ENCODE assay signal across 20 cellular contexts in the genomic region with DNA sequence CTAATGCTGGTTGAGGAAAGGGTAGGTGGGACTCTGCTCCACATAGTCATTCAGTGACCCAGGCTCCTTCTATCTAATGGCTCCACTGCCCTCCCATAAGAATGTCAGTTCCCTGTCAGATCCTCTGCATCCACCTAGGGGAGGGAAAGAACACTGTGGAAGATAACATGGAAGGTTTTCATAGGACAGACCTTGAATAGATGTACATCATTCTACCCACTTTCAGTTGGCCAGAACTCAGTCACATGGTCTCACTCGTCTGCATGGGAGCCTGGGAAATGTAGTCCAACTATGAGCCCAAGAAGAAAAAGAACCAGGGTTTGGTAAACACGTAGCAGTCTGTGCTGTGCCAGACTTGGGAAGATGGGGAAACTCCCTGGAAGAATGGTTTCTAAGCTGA. TPM values are rescaled to one million over a fixed set of nuclear protein-coding genes. Genes with fewer than 3 reads are reported as not detected.
DNase-seq lines count a peak whose midpoint lies in the region; ATAC-seq, FAIRE-seq and TF ChIP-seq lines count a peak whose summit lies in the region.
"Had no signal": no experiment of that assay in that cellular context is flagged by ENCODE, and none has a peak within 500 bp of the region (broad histone marks: within the 10 kb centered on the region; RNA-seq: fewer than 3 reads in every experiment).

No MANE protein-coding gene starts in this region.

- intact Hi-C loops in A673 (cut with micrococcal nuclease; ENCODE audit: unreplicated experiment) (no loop called here), K562 (cut with micrococcal nuclease) (no loop called here)

- no peaks in the 10 kb centered on the region; the same call in 1 of the 2 replicates for H4K20me1 ChIP-seq in K562 (replicated peaks; ENCODE audit: control insufficient read depth, insufficient read depth, low read length)

- POLR2A ChIA-PET in A673 (lab: Charles Lee; ENCODE audit: low non-redundant PET) = no interaction called here
- POLR2A ChIA-PET in K562 (lab: Yijun Ruan, JAX) = no interaction called here

- FAIRE-seq in K562 (lab: Jason Lieb, UNC) = peak; percentile 74
- FAIRE-seq: colon, kidney, pancreas, small intestine had no signal

- TF ChIP-seq RAD21 in K562 (CRISPR knock-in tag; conservative IDR thresholded peaks at IDR 0.05 in 1 of 2, IDR thresholded peaks at IDR 0.05 in 1 of 2) = no peak

- ATAC-seq in K562 = peak; percentile 95
- ATAC-seq in GM21717 (IDR thresholded peaks at IDR 0.05; ENCODE audit: unreplicated experiment) = no peak
- ATAC-seq: activated T-helper 17 cell treated with anti-CD3 and anti-CD28 coated beads, Interleukin-2, amount 50 U/mL, for 72 hours; pancreas had no signal

- BruUV-seq in A673 (replicated peaks; lab: Mats Ljungman, UMichigan) (no TSS peak), K562 (replicated peaks; lab: Mats Ljungman, UMichigan) (no TSS peak)

- CTCF ChIA-PET in A673 (lab: Charles Lee) (no interaction called here), K562 (lab: Yijun Ruan, JAX; ENCODE audit: low intra/inter-chr PET ratio) (no interaction called here)

- in situ Hi-C loops in K562 (cut with MboI) = no loop called here

- no peak for TF ChIP-seq EP300 in K562 (IDR thresholded peaks at IDR 0.05; ENCODE audit: low read length)

- no peak overlapping the region for H3K9ac ChIP-seq in K562 (ENCODE audit: insufficient read depth in 1 of 2, low read depth in 2 of 2, low read length in 2 of 2)

- H3K36me3 ChIP-seq in A673 (ENCODE audit: insufficient read depth, low read length, poor library complexity, severe bottlenecking) = no peaks in the 10 kb centered on the region
- H3K36me3 ChIP-seq in H7 (replicated peaks; ENCODE audit: control insufficient read depth, insufficient read depth, low read length) = no peaks in the 10 kb centered on the region
- no peaks in the 10 kb centered on the region for H3K36me3 ChIP-seq in K562 (ENCODE audit: control insufficient read depth, insufficient read depth, low read length)
- H3K36me3 ChIP-seq: pancreas, SJSA1 had no signal

- H3K79me2 ChIP-seq in K562 (ENCODE audit: control insufficient read depth, insufficient read depth, low read length) = no peaks in the 10 kb centered on the region

- no peak for TF ChIP-seq POLR2A in K562 (conservative IDR thresholded peaks at IDR 0.05)

- H3K4me3 ChIP-seq in A673 (ENCODE audit: low read depth, low read length, poor library complexity, severe bottlenecking) = no peak overlapping the region
- no peak overlapping the region for H3K4me3 ChIP-seq in H7 (ENCODE audit: insufficient read depth, low read depth, low read length)
- H3K4me3 ChIP-seq in K562 = no peak overlapping the region
- H3K4me3 ChIP-seq: pancreas, SJSA1 had no signal

- H3K9me1 ChIP-seq in K562 (ENCODE audit: control insufficient read depth, insufficient read depth, low read length) = no peaks in the 10 kb centered on the region

- no peak overlapping the region for H2AFZ ChIP-seq in K562 (ENCODE audit: low read depth, low read length)

- H3K27ac ChIP-seq in A673 (ENCODE audit: low read depth, low read length, poor library complexity, severe bottlenecking) (no peak overlapping the region), K562 (ENCODE audit: extremely low read depth, low read depth, low read length) (no peak overlapping the region)
- H3K27ac ChIP-seq: pancreas, SJSA1 had no signal

- H3K27me3 ChIP-seq in A673 (replicated peaks; ENCODE audit: insufficient read depth, low read depth, low read length, poor library complexity) (no peaks in the 10 kb centered on the region), H7 (ENCODE audit: control insufficient read depth, insufficient read depth, low read length) (no peaks in the 10 kb centered on the region), K562 (ENCODE audit: control insufficient read depth in 2 of 2, insufficient read depth in 2 of 2, low read length in 2 of 2) (peaks cover 0 to 8% of the 10 kb centered on the region in 2 experiments; a peak in 2 of 5 replicates)
- H3K27me3 ChIP-seq: pancreas, SJSA1 had no signal

- TF ChIP-seq CTCF in A673 (conservative IDR thresholded peaks at IDR 0.05; ENCODE audit: low read depth, low read length) (no peak), K562 (IDR thresholded peaks at IDR 0.05 in 2 of 3, conservative IDR thresholded peaks at IDR 0.05 in 1 of 3; ENCODE audit: insufficient read depth in 2 of 3, low read depth in 1 of 3, low read length in 3 of 3) (no peak)

- peak; percentile 38 for DNase-seq in A673 (ENCODE audit: low spot score)
- DNase-seq in H7 = peak; percentile 59
- DNase-seq in NCI-H226 = peak; percentile 39
- peak in 3 of 4 experiments; percentile 20 to 32 (median 24) for DNase-seq in K562 (ENCODE audit: extremely low read depth in 1 of 4, low spot score in 3 of 4)
- DNase-seq in COR-L47 (lab: John Stamatoyannopoulos, UW) = no peak
- DNase-seq in C1 segment of cervical spinal cord (lab: John Stamatoyannopoulos, UW) = no peak
- no peak for DNase-seq in activated naive CD4-positive, alpha-beta T cell treated with anti-CD3 and anti-CD28 coated beads, Interleukin-2, amount 50 U/mL, for 16 hours
- DNase-seq: activated CD4-positive, alpha-beta T cell treated with anti-CD3 and anti-CD28 coated beads, Interleukin-2, amount 50 U/mL, for 4 hours; anterior cingulate cortex; GOT3; kidney; NCI-H1417 treated with DMSO at 0.1 percent for 48 hours; NK-92 treated with Interleukin-12 subunit alpha and Interleukin-12 subunit beta, amount 100 ng/mL, for 24 hours; pancreas; small intestine; stimulated activated naive CD4-positive, alpha-beta T cell had no signal

- H3K4me2 ChIP-seq in K562 (ENCODE audit: insufficient read depth, low read length) = no peak overlapping the region

- H3K4me1 ChIP-seq in A673 (ENCODE audit: insufficient read depth, low read length, poor library complexity, severe bottlenecking) = peaks cover 4% of the 10 kb centered on the region
- H3K4me1 ChIP-seq in K562 (replicated peaks in 1 of 2; ENCODE audit: control insufficient read depth in 2 of 2, insufficient read depth in 2 of 2, low read length in 2 of 2) = no peaks in the 10 kb centered on the region
- H3K4me1 ChIP-seq: pancreas, SJSA1 had no signal

- H3K9me3 ChIP-seq in A673 (ENCODE audit: low read depth, low read length, poor library complexity, severe bottlenecking) (no peaks in the 10 kb centered on the region), K562 (replicated peaks; ENCODE audit: control insufficient read depth, insufficient read depth, low read depth, low read length) (no peaks in the 10 kb centered on the region)
- H3K9me3 ChIP-seq: pancreas, SJSA1 had no signal

- 0% methylated on average over 2 of the region's 2 CpGs for WGBS in K562 (ENCODE audit: insufficient coverage, low coverage, missing lambda C conversion rate)

TF ChIP-seq in K562, 482 proteins besides CTCF, POLR2A, EP300 and RAD21 (continues in another document):
- TF ChIP-seq CBFA2T2 (conservative IDR thresholded peaks at IDR 0.05) (0 out of 2 replicates have a peak, but pooled peaks have one; percentile 6), HCFC1 (IDR thresholded peaks at IDR 0.05; ENCODE audit: low read depth, low read length) (peak; percentile 84), SIX5 (IDR thresholded peaks at IDR 0.05; ENCODE audit: borderline replicate concordance in 1 of 2, insufficient read depth in 1 of 2, low read depth in 1 of 2, low read length in 2 of 2) (peak; percentile 34 to 59; a peak in 3 of 4 replicates)

RNA-seq across cellular contexts. Expression of a gene that starts 27.1 kb away (rescaled TPM):
- total RNA-seq in A673 (2021) (1.5 and 2.5 TPM in 2 replicates), K562 (2014; rRNA removed) (not detected in 2 replicates), K562 (2014; rRNA removed; fragmentation: Illumina TruSeq; extraction: Trizol) (not detected in 2 replicates), K562 (2015; rRNA removed; fragmentation: Illumina TruSeq; extraction: Trizol) (not detected in 2 replicates), K562 (2021) (not detected in 2 replicates)
- total RNA-seq in H7 (2014; rRNA removed; shearing (Covaris generic)) = 1.5 and 1.6 TPM in 2 replicates
- total RNA-seq in K562 (2011; cell fraction: chromatin; rRNA removed; ENCODE audit: low replicate concordance) = not detected in 2 replicates
- not detected in 2 replicates for total RNA-seq in K562 (2011; cell fraction: nucleolus; rRNA removed)
- total RNA-seq in K562 (2011; cell fraction: nucleoplasm; rRNA removed) = not detected in 2 replicates
- polyA plus RNA-seq in K562 (2011; rRNA removed) (not detected in 2 replicates), K562 (2014; fragmentation: Illumina TruSeq; extraction: Trizol) (not detected in 2 replicates), K562 (2014; fragmentation: Nextera tagmentation; extraction: Ambion mirVana) (not detected), K562 (2014; rRNA removed) (not detected in 2 replicates)
- polyA plus RNA-seq in K562 (2011; cell fraction: cytosol; rRNA removed) = not detected in 2 replicates
- not detected in 2 replicates for polyA plus RNA-seq in K562 (2011; cell fraction: nucleus; rRNA removed)
- polyA plus RNA-seq in K562 (2012) = not detected in 2 replicates
- not detected in 2 replicates for polyA minus RNA-seq in K562 (2011; rRNA and poly(A)+ RNA removed)
- polyA minus RNA-seq in K562 (2011; cell fraction: cytosol; rRNA and poly(A)+ RNA removed) = not detected in 2 replicates
- polyA minus RNA-seq in K562 (2011; cell fraction: nucleus; rRNA and poly(A)+ RNA removed) = not detected in 2 replicates
- total RNA-seq: activated T-helper 17 cell treated with anti-CD3 and anti-CD28 coated beads, Interleukin-2, amount 50 U/mL, for 72 hours; SJSA1 had no signal

Comparison
In these comparisons a context has a peak if more than half of its experiments do, and no peak if none do; other contexts are left out.
1. DNase-seq: peak in A673 (single experiment), H7 (single experiment), NCI-H226 (single experiment) and K562 (3 of 4); none in COR-L47 (single experiment), C1 segment of cervical spinal cord (0 of 14) and activated naive CD4-positive, alpha-beta T cell treated with anti-CD3 and anti-CD28 coated beads, Interleukin-2, amount 50 U/mL, for 16 hours (single experiment).